ENCODE assay signal across 10 cellular contexts in the genomic region with DNA sequence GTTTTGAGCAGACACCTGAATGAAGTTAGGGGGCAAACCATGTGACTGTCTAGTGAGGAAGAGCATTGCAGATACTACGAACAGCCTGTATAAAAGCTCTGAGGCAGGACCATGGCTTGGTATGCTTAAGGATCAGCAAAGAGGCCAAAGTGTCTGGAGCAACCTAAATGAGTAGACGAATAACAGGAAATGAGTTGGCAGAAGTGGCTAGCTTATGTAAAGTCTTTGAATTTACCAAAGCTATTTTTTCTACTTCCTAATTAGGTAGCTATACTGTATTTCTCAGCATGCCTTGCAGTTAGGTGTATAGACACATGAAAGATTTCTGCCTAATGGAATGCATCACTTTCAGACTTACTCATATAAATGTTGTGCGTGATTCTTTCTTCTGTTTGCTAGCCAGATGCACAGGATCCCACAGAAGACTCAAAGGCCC. TPM values are rescaled to one million over a fixed set of nuclear protein-coding genes. Genes with fewer than 3 reads are reported as not detected.
A peak's percentile ranks its signal among the peaks of the same experiment; 100 is the strongest.
DNase-seq lines count a peak whose midpoint lies in the region; ATAC-seq and TF ChIP-seq lines count a peak whose summit lies in the region.
"Had no signal": no experiment of that assay in that cellular context is flagged by ENCODE, and none has a peak within 500 bp of the region (broad histone marks: within the 10 kb centered on the region; RNA-seq: fewer than 3 reads in every experiment).

No MANE protein-coding gene starts in this region.

- intact Hi-C loops in sigmoid colon (cut with DNase I), result loop anchor here (10.0 kb wide), 1 partner anchor 542 kb away; no protein-coding TSS in a partner anchor

- no peaks in the 10 kb centered on the region for H3K9me2 ChIP-seq in GM23248 (ENCODE audit: insufficient read depth)

- DNase-seq in AG20443 (ENCODE audit: low spot score), result peak; percentile 26
- peak; percentile 76 for DNase-seq in GM23248
- peak; percentile 10 for DNase-seq in SK-N-MC (ENCODE audit: low read depth, low spot score)
- peak; percentile 29 to 58 for DNase-seq in foreskin fibroblast
- no peak for DNase-seq in iPS-NIHi7 (ENCODE audit: extremely low spot score)
- DNase-seq in sigmoid colon, result no peak
- no peak for DNase-seq in occipital lobe (lab: John Stamatoyannopoulos, UW)
- DNase-seq: NCI-H2171 had no signal

- TF ChIP-seq EP300 in sigmoid colon (IDR thresholded peaks at IDR 0.05), result no peak

- TF ChIP-seq CTCF in foreskin fibroblast (IDR thresholded peaks at IDR 0.05; ENCODE audit: low read depth, low read length) (no peak), sigmoid colon (IDR thresholded peaks at IDR 0.05) (no peak)

- in situ Hi-C loops in GM23248 (cut with MboI), result no loop called here

- no peaks in the 10 kb centered on the region for H4K20me1 ChIP-seq in GM23248 (ENCODE audit: insufficient read depth)

- 10 to 21% methylated on average over 3 of the region's 3 CpGs for WGBS in GM23248 (ENCODE audit: low coverage in 1 of 2, low lambda C conversion rate in 2 of 2, missing lambda C conversion rate in 2 of 2), 2 experiments
- 31 to 36% methylated on average over 3 of the region's 3 CpGs for WGBS in sigmoid colon, 2 donors

- no peaks in the 10 kb centered on the region for H3K9me3 ChIP-seq in GM23248 (ENCODE audit: low read depth)
- H3K9me3 ChIP-seq in SK-N-MC (ENCODE audit: low read depth, low read length), result no peaks in the 10 kb centered on the region
- H3K9me3 ChIP-seq in sigmoid colon, result no peaks in the 10 kb centered on the region

- H3K79me2 ChIP-seq in GM23248 (ENCODE audit: insufficient read depth), result no peaks in the 10 kb centered on the region

- peak overlapping the region; percentile 35 for H3K4me2 ChIP-seq in GM23248 (ENCODE audit: unreplicated experiment)

- H3K4me1 ChIP-seq in GM23248 (ENCODE audit: insufficient read depth), result peaks cover 32% of the 10 kb centered on the region
- H3K4me1 ChIP-seq in sigmoid colon, result peaks cover 0 to 14% (median 3%) of the 10 kb centered on the region in 4 donors

- no peak for TF ChIP-seq POLR2A in sigmoid colon (IDR thresholded peaks at IDR 0.05)

- H3F3A ChIP-seq in GM23248 (ENCODE audit: insufficient read depth), result peaks cover 19% of the 10 kb centered on the region

- peak overlapping the region; percentile 5; the same call in 1 of the 2 replicates for H2AFZ ChIP-seq in GM23248

- no peak overlapping the region; the same call in 1 of the 2 replicates for H3K9ac ChIP-seq in GM23248
- H3K9ac ChIP-seq in SK-N-MC (ENCODE audit: insufficient read length), result no peak overlapping the region

- H3K27ac ChIP-seq in GM23248 (peak overlapping the region; percentile 50), SK-N-MC (no peak overlapping the region), sigmoid colon (peak overlapping the region in 1 of 4 donors; percentile 26)
- H3K27ac ChIP-seq: epithelial cell of prostate had no signal

- H3K4me3 ChIP-seq in GM23248 (no peak overlapping the region), SK-N-MC (no peak overlapping the region), foreskin fibroblast (ENCODE audit: low read depth in 1 of 2, low read length in 2 of 2) (no peak overlapping the region), sigmoid colon (no peak overlapping the region)

- H3K36me3 ChIP-seq in GM23248 (ENCODE audit: low read depth) (no peaks in the 10 kb centered on the region), SK-N-MC (ENCODE audit: insufficient read depth, low read length) (no peaks in the 10 kb centered on the region), sigmoid colon (no peaks in the 10 kb centered on the region)

- ATAC-seq in HG03045 (IDR thresholded peaks at IDR 0.05; ENCODE audit: unreplicated experiment), result no peak

- H3K27me3 ChIP-seq in GM23248 (replicated peaks; ENCODE audit: insufficient read depth) (no peaks in the 10 kb centered on the region), sigmoid colon (no peaks in the 10 kb centered on the region)

RNA-seq across cellular contexts. Expression of a gene that starts 9.3 kb away (rescaled TPM):
- not detected in 2 replicates for total RNA-seq in GM23248 (2014; rRNA removed; shearing (Covaris generic))
- polyA plus RNA-seq in GM23248 (2016; fragmentation: Nextera tagmentation; extraction: Ambion mirVana), result 0.01 and 0.05 TPM in 2 replicates
- 1 to 10 TPM; 1.6 to 2.8 (median 1.8) TPM for total RNA-seq in sigmoid colon
- polyA plus RNA-seq in sigmoid colon, result 1 to 10 TPM; 1.6 to 4.6 (median 1.8) TPM
- total RNA-seq in occipital lobe, result 31.2 TPM

Comparison
In these comparisons a context has a peak if more than half of its experiments do, and no peak if none do; other contexts are left out.
1. DNase-seq: peak in AG20443 (single experiment), GM23248 (single experiment), SK-N-MC (single experiment) and foreskin fibroblast (2 of 2); none in iPS-NIHi7 (single experiment), sigmoid colon (single experiment) and occipital lobe (single experiment).